Comparison of ENCODE assay signal across 18 cellular contexts in genomic region chr3:101521251-101521701, GRCh38. TPM values are rescaled to one million over a fixed set of nuclear protein-coding genes. Genes with fewer than 3 reads are reported as not detected.
A peak's percentile ranks its signal among the peaks of the same experiment; 100 is the strongest.
DNase-seq lines count a peak whose midpoint lies in the region; ATAC-seq and TF ChIP-seq lines count a peak whose summit lies in the region.
"Had no signal": no experiment of that assay in that cellular context is flagged by ENCODE, and none has a peak within 500 bp of the region (broad histone marks: within the 10 kb centered on the region; RNA-seq: fewer than 3 reads in every experiment).

No MANE protein-coding gene starts in this region.

- peak overlapping the region; percentile 85 for H3K27ac Mint-ChIP-seq in activated naive CD8-positive, alpha-beta T cell treated with anti-CD3 and anti-CD28 coated beads, Interleukin-2, amount 10 ng/mL, durations not matched to agents 7 days and 5 days
- H3K27ac Mint-ChIP-seq in natural killer cell treated with Interleukin-12 subunit alpha and Interleukin-12 subunit beta and Interleukin-15 and Interleukin-18, amount 100 ng/mL, for 72 hours, result peak overlapping the region; percentile 20 to 42
- H3K27ac Mint-ChIP-seq: dendritic cell treated with granulocyte-macrophage colony-stimulating factor and Interleukin-4, amounts not matched to agents 40 ng/mL and 50 ng/mL, for 4 days; WTC11 had no signal

- peaks cover 48% of the 10 kb centered on the region for H3K4me1 Mint-ChIP-seq in activated T-cell treated with anti-CD3 and anti-CD28 coated beads, Interleukin-2, amount 50 U/mL, for 4 hours (ENCODE audit: low read depth)
- peaks cover 34% of the 10 kb centered on the region for H3K4me1 Mint-ChIP-seq in activated naive CD8-positive, alpha-beta T cell treated with anti-CD3 and anti-CD28 coated beads, Interleukin-2, amount 10 ng/mL, durations not matched to agents 7 days and 5 days
- H3K4me1 Mint-ChIP-seq in natural killer cell treated with Interleukin-12 subunit alpha and Interleukin-12 subunit beta and Interleukin-15 and Interleukin-18, amount 100 ng/mL, for 72 hours (ENCODE audit: low read depth in 2 of 2), result peaks cover 21 to 40% of the 10 kb centered on the region in 2 donors

- no peak for DNase-seq in activated T-cell treated with anti-CD3 and anti-CD28 coated beads, Interleukin-2, amount 50 U/mL, for 4 hours
- DNase-seq in activated T-cell treated with anti-CD3 and anti-CD28 coated beads, Interleukin-2, amount 50 U/mL, for 1 hour, result no peak
- DNase-seq in RWPE1 (ENCODE audit: low spot score) (peak; percentile 30), NAMALWA (ENCODE audit: low spot score) (no peak), pons (ENCODE audit: low spot score) (no peak), anterior cingulate cortex (lab: John Stamatoyannopoulos, UW) (no peak)
- DNase-seq in activated naive CD8-positive, alpha-beta T cell treated with anti-CD3 and anti-CD28 coated beads, Interleukin-2, amount 10 ng/mL, durations not matched to agents 7 days and 5 days, result no peak
- no peak for DNase-seq in natural killer cell treated with Interleukin-12 subunit alpha and Interleukin-12 subunit beta and Interleukin-15 and Interleukin-18, amount 100 ng/mL, for 72 hours (ENCODE audit: low spot score)
- DNase-seq: adrenal gland, DMS79 treated with DMSO at 0.1 percent for 48 hours, midbrain, NCI-H1694 treated with DMSO at 0.1 percent for 48 hours, NCI-H748 treated with DMSO at 0.1 percent for 48 hours, ovary, SJCRH30 had no signal

- H3K36me3 Mint-ChIP-seq in activated T-cell treated with anti-CD3 and anti-CD28 coated beads, Interleukin-2, amount 50 U/mL, for 4 hours (ENCODE audit: insufficient read depth), result peaks cover 2% of the 10 kb centered on the region
- peaks cover 2% of the 10 kb centered on the region for H3K36me3 Mint-ChIP-seq in activated naive CD8-positive, alpha-beta T cell treated with anti-CD3 and anti-CD28 coated beads, Interleukin-2, amount 10 ng/mL, durations not matched to agents 7 days and 5 days
- H3K36me3 Mint-ChIP-seq in natural killer cell treated with Interleukin-12 subunit alpha and Interleukin-12 subunit beta and Interleukin-15 and Interleukin-18, amount 100 ng/mL, for 72 hours, result no peaks in the 10 kb centered on the region

- H3K27me3 Mint-ChIP-seq in activated T-cell treated with anti-CD3 and anti-CD28 coated beads, Interleukin-2, amount 50 U/mL, for 4 hours (ENCODE audit: low read depth), result no peaks in the 10 kb centered on the region
- no peaks in the 10 kb centered on the region for H3K27me3 Mint-ChIP-seq in activated naive CD8-positive, alpha-beta T cell treated with anti-CD3 and anti-CD28 coated beads, Interleukin-2, amount 10 ng/mL, durations not matched to agents 7 days and 5 days
- H3K27me3 Mint-ChIP-seq in natural killer cell treated with Interleukin-12 subunit alpha and Interleukin-12 subunit beta and Interleukin-15 and Interleukin-18, amount 100 ng/mL, for 72 hours, result no peaks in the 10 kb centered on the region

- H3K27ac ChIP-seq in RWPE1, result no peak overlapping the region
- H3K27ac ChIP-seq: adrenal gland, ovary, SJCRH30 had no signal

- CTCF ChIA-PET in RWPE1 (lab: Yijun Ruan, JAX), result interaction anchor here (0.7 kb wide), 1 partner anchor 68 kb away, joined by 3 read pairs; no protein-coding TSS in a partner anchor

- no peak for TF ChIP-seq CTCF in RWPE1 (conservative IDR thresholded peaks at IDR 0.05; ENCODE audit: low read depth)

- peaks cover 6% of the 10 kb centered on the region for H3K9me3 Mint-ChIP-seq in activated T-cell treated with anti-CD3 and anti-CD28 coated beads, Interleukin-2, amount 50 U/mL, for 4 hours
- peaks cover 1% of the 10 kb centered on the region for H3K9me3 Mint-ChIP-seq in activated naive CD8-positive, alpha-beta T cell treated with anti-CD3 and anti-CD28 coated beads, Interleukin-2, amount 10 ng/mL, durations not matched to agents 7 days and 5 days
- no peaks in the 10 kb centered on the region for H3K9me3 Mint-ChIP-seq in natural killer cell treated with Interleukin-12 subunit alpha and Interleukin-12 subunit beta and Interleukin-15 and Interleukin-18, amount 100 ng/mL, for 72 hours
- H3K9me3 Mint-ChIP-seq: dendritic cell treated with granulocyte-macrophage colony-stimulating factor and Interleukin-4, amounts not matched to agents 40 ng/mL and 50 ng/mL, for 4 days; IgD-negative memory B cell had no signal

- peak overlapping the region; percentile 31 for H3K4me3 Mint-ChIP-seq in activated T-cell treated with anti-CD3 and anti-CD28 coated beads, Interleukin-2, amount 50 U/mL, for 4 hours
- peak overlapping the region; percentile 63 for H3K4me3 Mint-ChIP-seq in activated naive CD8-positive, alpha-beta T cell treated with anti-CD3 and anti-CD28 coated beads, Interleukin-2, amount 10 ng/mL, durations not matched to agents 7 days and 5 days
- H3K4me3 Mint-ChIP-seq in natural killer cell treated with Interleukin-12 subunit alpha and Interleukin-12 subunit beta and Interleukin-15 and Interleukin-18, amount 100 ng/mL, for 72 hours, result peak overlapping the region; percentile 51
- H3K4me3 Mint-ChIP-seq: dendritic cell treated with granulocyte-macrophage colony-stimulating factor and Interleukin-4, amounts not matched to agents 40 ng/mL and 50 ng/mL, for 4 days; WTC11 had no signal

- POLR2A ChIA-PET in RWPE1 (lab: Yijun Ruan, JAX; ENCODE audit: low non-redundant PET), result interaction anchor here (0.5 kb wide), 1 partner anchor 8 kb away, joined by 6 read pairs; the partner anchor contains the start of gene SENP7
- POLR2A ChIA-PET in activated naive CD8-positive, alpha-beta T cell treated with anti-CD3 and anti-CD28 coated beads, Interleukin-2, amount 10 ng/mL, durations not matched to agents 7 days and 5 days (lab: Charles Lee), result interaction anchor here (1.2 to 3.7 kb wide), 7 partner anchors 9 to 156 kb away, joined by 3 to 30 read pairs (median 6); partner anchors contain the start of genes PCNP, SENP7, TRMT10C and ZBTB11

- no peak for ATAC-seq in activated T-cell treated with anti-CD3 and anti-CD28 coated beads, Interleukin-2, amount 50 U/mL, for 4 hours
- peak; percentile 21 for ATAC-seq in activated naive CD8-positive, alpha-beta T cell treated with anti-CD3 and anti-CD28 coated beads, Interleukin-2, amount 10 ng/mL, durations not matched to agents 7 days and 5 days (ENCODE audit: low read depth)
- no peak for ATAC-seq in natural killer cell treated with Interleukin-12 subunit alpha and Interleukin-12 subunit beta and Interleukin-15 and Interleukin-18, amount 100 ng/mL, for 72 hours
- ATAC-seq: WTC11 had no signal

RNA-seq across cellular contexts. Expression of gene SENP7, which starts 8.3 kb away (rescaled TPM):
- 1 to 10 TPM; 3.0 to 4.6 (median 4.0) TPM for total RNA-seq in activated T-cell treated with anti-CD3 and anti-CD28 coated beads, Interleukin-2, amount 50 U/mL, for 4 hours
- total RNA-seq in activated naive CD8-positive, alpha-beta T cell treated with anti-CD3 and anti-CD28 coated beads, Interleukin-2, amount 10 ng/mL, durations not matched to agents 7 days and 5 days, result 10 to 100 TPM; 42.5 to 47.6 TPM
- total RNA-seq in natural killer cell treated with Interleukin-12 subunit alpha and Interleukin-12 subunit beta and Interleukin-15 and Interleukin-18, amount 100 ng/mL, for 72 hours, result 10 to 100 TPM; 17.3 to 17.9 TPM

RNA-seq across cellular contexts. Expression of gene TRMT10C, which starts 40.4 kb away (rescaled TPM):
- total RNA-seq in activated T-cell treated with anti-CD3 and anti-CD28 coated beads, Interleukin-2, amount 50 U/mL, for 4 hours, result 10 to 100 TPM; 66.3 to 72.2 (median 71.6) TPM
- total RNA-seq in activated naive CD8-positive, alpha-beta T cell treated with anti-CD3 and anti-CD28 coated beads, Interleukin-2, amount 10 ng/mL, durations not matched to agents 7 days and 5 days, result 10 to 100 TPM; 22.8 to 23.9 TPM
- 10 to 100 TPM; 29.7 to 43.5 TPM for total RNA-seq in natural killer cell treated with Interleukin-12 subunit alpha and Interleukin-12 subunit beta and Interleukin-15 and Interleukin-18, amount 100 ng/mL, for 72 hours

RNA-seq across cellular contexts. Expression of gene PCNP, which starts 52.7 kb away (rescaled TPM):
- total RNA-seq in activated T-cell treated with anti-CD3 and anti-CD28 coated beads, Interleukin-2, amount 50 U/mL, for 4 hours, result 100 to 1,000 TPM; 186 to 195 (median 191) TPM
- 100 to 1,000 TPM; 167 to 173 TPM for total RNA-seq in activated naive CD8-positive, alpha-beta T cell treated with anti-CD3 and anti-CD28 coated beads, Interleukin-2, amount 10 ng/mL, durations not matched to agents 7 days and 5 days
- 100 to 1,000 TPM; 132 to 134 TPM for total RNA-seq in natural killer cell treated with Interleukin-12 subunit alpha and Interleukin-12 subunit beta and Interleukin-15 and Interleukin-18, amount 100 ng/mL, for 72 hours
